17 cellular contexts compared by ENCODE assay signal in genomic region chr11:14386081-14386480, GRCh38. TPM values are rescaled to one million over a fixed set of nuclear protein-coding genes. Genes with fewer than 3 reads are reported as not detected.
DNase-seq lines count a peak whose midpoint lies in the region; ATAC-seq and TF ChIP-seq lines count a peak whose summit lies in the region.
"Had no signal": no experiment of that assay in that cellular context is flagged by ENCODE, and none has a peak within 500 bp of the region (broad histone marks: within the 10 kb centered on the region; RNA-seq: fewer than 3 reads in every experiment).

No MANE protein-coding gene starts in this region.

- H3K14ac ChIP-seq in mesenchymal stem cell (ENCODE audit: low read length in 2 of 2), result no peak overlapping the region
- no peak overlapping the region for H3K14ac ChIP-seq in trophoblast cell (ENCODE audit: low read length)

- H4K8ac ChIP-seq in mesenchymal stem cell (ENCODE audit: low read length) (no peak overlapping the region), trophoblast cell (ENCODE audit: low read depth, low read length) (no peak overlapping the region)

- TF ChIP-seq EP300 in SK-N-SH (IDR thresholded peaks at IDR 0.05; ENCODE audit: borderline replicate concordance in 1 of 2, low read depth in 1 of 2, low read length in 1 of 2), result no peak

- no peak overlapping the region for H2AK5ac ChIP-seq in mesenchymal stem cell (ENCODE audit: low read length, severe bottlenecking)
- no peak overlapping the region for H2AK5ac ChIP-seq in trophoblast cell (ENCODE audit: low read length)

- H4K91ac ChIP-seq in mesenchymal stem cell (ENCODE audit: low read length), result no peak overlapping the region
- no peak overlapping the region for H4K91ac ChIP-seq in trophoblast cell (ENCODE audit: low read depth, low read length)

- no peak overlapping the region for H3K23ac ChIP-seq in mesenchymal stem cell (ENCODE audit: low read length in 2 of 2)
- no peak overlapping the region for H3K23ac ChIP-seq in trophoblast cell (ENCODE audit: low read length)

- TF ChIP-seq RAD21 in SK-N-SH (IDR thresholded peaks at IDR 0.05; ENCODE audit: low read length), result no peak

- 0 out of 2 replicates have a peak overlapping the region, but pooled peaks have one; percentile 35 for H3K9ac ChIP-seq in SK-N-SH
- H3K9ac ChIP-seq in mesenchymal stem cell (ENCODE audit: low read length), result peak overlapping the region; percentile 79
- H3K9ac ChIP-seq in trophoblast cell (ENCODE audit: low read length), result no peak overlapping the region
- H3K9ac ChIP-seq: BLaER1 had no signal

- ATAC-seq in SK-N-SH treated with all-trans-retinoic acid at 6 μM for 48 hours (no peak), GM18511 (IDR thresholded peaks at IDR 0.05; ENCODE audit: unreplicated experiment) (no peak)
- ATAC-seq: GM12878 had no signal

- no peak overlapping the region for H2AFZ ChIP-seq in SK-N-SH (ENCODE audit: low read depth)
- no peak overlapping the region for H2AFZ ChIP-seq in mesenchymal stem cell (ENCODE audit: low read depth, low read length)
- H2AFZ ChIP-seq in trophoblast cell (ENCODE audit: insufficient read depth, low read length, poor library complexity), result no peak overlapping the region
- H2AFZ ChIP-seq: GM23338 had no signal

- H3K4me1 ChIP-seq in SK-N-SH (ENCODE audit: control insufficient read depth in 1 of 2, insufficient read depth in 2 of 2, low read depth in 1 of 2, low read length in 1 of 2), result peaks cover 3 to 16% of the 10 kb centered on the region in 2 experiments; a peak in 2 of 4 replicates
- H3K4me1 ChIP-seq in mesenchymal stem cell (ENCODE audit: control insufficient read depth, insufficient read depth, low read depth, low read length), result peaks cover 4% of the 10 kb centered on the region
- peaks cover 1 to 4% of the 10 kb centered on the region in 2 experiments for H3K4me1 ChIP-seq in trophoblast cell (ENCODE audit: control insufficient read depth in 1 of 2, insufficient read depth in 2 of 2, low read length in 2 of 2)
- H3K4me1 ChIP-seq: BLaER1 had no signal

- TF ChIP-seq CTCF in SK-N-SH (IDR thresholded peaks at IDR 0.05), result no peak

- POLR2A ChIA-PET in SK-N-SH (lab: Yijun Ruan, JAX), result no interaction called here

- H3K27ac ChIP-seq in SK-N-SH (ENCODE audit: low read depth in 2 of 2, low read length in 1 of 2), result no peak overlapping the region
- no peak overlapping the region for H3K27ac ChIP-seq in mesenchymal stem cell (ENCODE audit: low read length, poor library complexity, severe bottlenecking)
- H3K27ac ChIP-seq in trophoblast cell (ENCODE audit: low read depth, low read length), result no peak overlapping the region
- H3K27ac ChIP-seq: BLaER1, HL-60 had no signal

- no peak overlapping the region for H4K12ac ChIP-seq in trophoblast cell (ENCODE audit: low read depth, low read length)

- H3K36me3 ChIP-seq in SK-N-SH (replicated peaks in 1 of 2; ENCODE audit: control insufficient read depth in 1 of 2, insufficient read depth in 2 of 2, low read length in 1 of 2) (no peaks in the 10 kb centered on the region), mesenchymal stem cell (ENCODE audit: control insufficient read depth in 1 of 2, insufficient read depth in 2 of 2, low read depth in 1 of 2, low read length in 2 of 2) (no peaks in the 10 kb centered on the region), trophoblast cell (ENCODE audit: control insufficient read depth in 1 of 2, insufficient read depth in 2 of 2, low read length in 2 of 2) (no peaks in the 10 kb centered on the region)
- H3K36me3 ChIP-seq: BLaER1 had no signal

- no peaks in the 10 kb centered on the region for H3K9me3 ChIP-seq in SK-N-SH
- no peaks in the 10 kb centered on the region for H3K9me3 ChIP-seq in mesenchymal stem cell (ENCODE audit: control insufficient read depth, low read length)
- no peaks in the 10 kb centered on the region for H3K9me3 ChIP-seq in trophoblast cell (ENCODE audit: insufficient read depth, low read depth, low read length)
- H3K9me3 ChIP-seq: BLaER1 had no signal

- H3K79me1 ChIP-seq in mesenchymal stem cell (replicated peaks; ENCODE audit: low read length, poor library complexity, severe bottlenecking), result no peaks in the 10 kb centered on the region
- H3K79me1 ChIP-seq in trophoblast cell (ENCODE audit: low read length), result no peaks in the 10 kb centered on the region

- H3F3A ChIP-seq in SK-N-SH (replicated peaks; ENCODE audit: insufficient read depth), result no peaks in the 10 kb centered on the region

- H2BK15ac ChIP-seq in mesenchymal stem cell (ENCODE audit: low read depth, poor library complexity, severe bottlenecking), result no peak overlapping the region

- H3K4me2 ChIP-seq in SK-N-SH, result no peak overlapping the region
- H3K4me2 ChIP-seq in mesenchymal stem cell (ENCODE audit: low read length, poor library complexity, severe bottlenecking), result no peak overlapping the region
- no peak overlapping the region for H3K4me2 ChIP-seq in trophoblast cell (ENCODE audit: low read length)
- H3K4me2 ChIP-seq: BLaER1, GM23338 had no signal

- H3K4me3 ChIP-seq in SK-N-SH (ENCODE audit: low read depth in 2 of 2, low read length in 1 of 2) (no peak overlapping the region), mesenchymal stem cell (ENCODE audit: insufficient read depth in 1 of 2, low read depth in 1 of 2, low read length in 2 of 2) (no peak overlapping the region), trophoblast cell (ENCODE audit: low read depth, low read length) (no peak overlapping the region)
- H3K4me3 ChIP-seq: BLaER1, GM12878, GM23338 had no signal

- H3K4ac ChIP-seq in mesenchymal stem cell (ENCODE audit: low read depth in 1 of 2, low read length in 2 of 2) (no peak overlapping the region), trophoblast cell (ENCODE audit: low read depth, low read length) (no peak overlapping the region)

- H2BK12ac ChIP-seq in mesenchymal stem cell (ENCODE audit: low read length in 2 of 2) (no peak overlapping the region), trophoblast cell (ENCODE audit: low read length) (no peak overlapping the region)

- H2BK120ac ChIP-seq in mesenchymal stem cell (ENCODE audit: low read depth, low read length), result no peak overlapping the region
- H2BK120ac ChIP-seq in trophoblast cell (ENCODE audit: insufficient read depth, low read length, poor library complexity), result no peak overlapping the region

- H4K20me1 ChIP-seq in SK-N-SH (ENCODE audit: insufficient read depth), result no peaks in the 10 kb centered on the region
- H4K20me1 ChIP-seq: BLaER1 had no signal

- CTCF ChIA-PET in SK-N-SH (lab: Yijun Ruan, JAX), result no interaction called here

- H3K79me2 ChIP-seq in SK-N-SH (ENCODE audit: insufficient read depth) (no peaks in the 10 kb centered on the region), trophoblast cell (ENCODE audit: control insufficient read depth, insufficient read depth, low read length, poor library complexity) (no peaks in the 10 kb centered on the region)

- no peaks in the 10 kb centered on the region for H3K27me3 ChIP-seq in SK-N-SH (ENCODE audit: insufficient read depth)
- H3K27me3 ChIP-seq in mesenchymal stem cell (ENCODE audit: control insufficient read depth in 1 of 2, insufficient read depth in 1 of 2, low read length in 2 of 2), result no peaks in the 10 kb centered on the region
- H3K27me3 ChIP-seq in trophoblast cell (ENCODE audit: insufficient read depth, low read length), result peaks cover 6% of the 10 kb centered on the region

- H3K18ac ChIP-seq in mesenchymal stem cell (ENCODE audit: low read depth in 1 of 2, low read length in 2 of 2) (no peak overlapping the region), trophoblast cell (ENCODE audit: low read length) (no peak overlapping the region)

- H3K9me2 ChIP-seq in SK-N-SH, result no peaks in the 10 kb centered on the region

- H2BK5ac ChIP-seq in mesenchymal stem cell (ENCODE audit: low read depth, low read length, poor library complexity, severe bottlenecking) (no peak overlapping the region), trophoblast cell (ENCODE audit: low read depth, low read length, poor library complexity) (no peak overlapping the region)

- DNase-seq in SK-N-SH, result no peak
- DNase-seq in mesenchymal stem cell, result no peak
- DNase-seq in trophoblast cell, result peak; percentile 69 to 76
- no peak for DNase-seq in NCI-H1417 (lab: John Stamatoyannopoulos, UW)
- no peak for DNase-seq in DMS153 (lab: John Stamatoyannopoulos, UW)
- DNase-seq: 8988T; CD4-positive, alpha-beta memory T cell; DMS79 treated with DMSO at 0.1 percent for 48 hours; HCEC 1CT; HFFc6; IMR-90 had no signal

TF ChIP-seq in SK-N-SH, 30 proteins besides CTCF, POLR2A, EP300 and RAD21 (continues in another document):
- no peak for TF ChIP-seq MAX (IDR thresholded peaks at IDR 0.05; ENCODE audit: low read depth)
- no peak for TF ChIP-seq NRF1 (IDR thresholded peaks at IDR 0.05; ENCODE audit: low read depth, low read length)
- TF ChIP-seq SIN3A (IDR thresholded peaks at IDR 0.05; ENCODE audit: borderline replicate concordance, low read depth, low read length), result no peak
- no peak for TF ChIP-seq POLR2AphosphoS5 (IDR thresholded peaks at IDR 0.05; ENCODE audit: low read depth, low read length)
- TF ChIP-seq MXI1 (IDR thresholded peaks at IDR 0.05; ENCODE audit: low read depth, low read length), result no peak
- TF ChIP-seq ELF1 (IDR thresholded peaks at IDR 0.05), result no peak

TF ChIP-seq in SK-N-SH treated with all-trans-retinoic acid at 6 μM for 48 hours, 23 proteins besides CTCF, POLR2A, EP300 and RAD21:
- no peak for TF ChIP-seq SNAI2 (CRISPR knock-in tag; IDR thresholded peaks at IDR 0.05)
- TF ChIP-seq ARNTL (CRISPR knock-in tag; IDR thresholded peaks at IDR 0.05; ENCODE audit: borderline replicate concordance, low read depth), result no peak

RNA-seq across cellular contexts. Expression of gene RRAS2, which starts 27.1 kb away (rescaled TPM):
- 53.3 and 55.3 TPM in 2 replicates for polyA plus RNA-seq in SK-N-SH (2012; rRNA removed)
- polyA plus RNA-seq in SK-N-SH (2012; cell fraction: cytosol; rRNA removed), result 73.7 and 93.3 TPM in 2 replicates
- polyA plus RNA-seq in SK-N-SH (2012; cell fraction: nucleus; rRNA removed), result 19.4 and 31.6 TPM in 2 replicates
- polyA plus RNA-seq in mesenchymal stem cell (2013, experiment 1 of 2), result 60.2 TPM
- 61.9 TPM for polyA plus RNA-seq in mesenchymal stem cell (2013, experiment 2 of 2)
- polyA plus RNA-seq in trophoblast cell (2013), result 51.8 and 54.1 TPM in 2 replicates

Comparison
In these comparisons a context has a peak if more than half of its experiments do, and no peak if none do; other contexts are left out.
1. DNase-seq: peak in trophoblast cell (2 of 2); none in SK-N-SH (single experiment), mesenchymal stem cell (single experiment), NCI-H1417 (0 of 3) and DMS153 (single experiment).